In genomic region chr7:100538348-100538653, GRCh38 we compare ENCODE assay signal across 1 cellular context.
TF ChIP-seq lines count a peak whose summit lies in the region.

No MANE protein-coding gene starts in this region.

TF ChIP-seq in endothelial cell of umbilical vein, 7 proteins besides CTCF, POLR2A, EP300 and RAD21:
- TF ChIP-seq EZH2 (IDR thresholded peaks at IDR 0.05; ENCODE audit: borderline replicate concordance, low read depth, low read length, severe bottlenecking) (no peak), JUN (IDR thresholded peaks at IDR 0.05; ENCODE audit: borderline replicate concordance, insufficient read depth, insufficient read length, low read depth) (no peak), POLR2AphosphoS5 (IDR thresholded peaks at IDR 0.05; ENCODE audit: insufficient read depth, low read depth, low read length) (no peak), MYC (IDR thresholded peaks at IDR 0.05; ENCODE audit: low read depth, low read length) (no peak), GATA2 (IDR thresholded peaks at IDR 0.05; ENCODE audit: insufficient read depth, insufficient read length, low read depth, low read length) (no peak), MAX (IDR thresholded peaks at IDR 0.05; ENCODE audit: insufficient read depth, insufficient read length) (no peak), FOS (IDR thresholded peaks at IDR 0.05; ENCODE audit: borderline replicate concordance, insufficient read depth, low read length) (no peak)
TF ChIP-seq in endothelial cell of umbilical vein: peak in this region for 0.
